8 cellular contexts compared by ENCODE assay signal in genomic region chr9:124040935-124041816, GRCh38. TPM values are rescaled to one million over a fixed set of nuclear protein-coding genes. Genes with fewer than 3 reads are reported as not detected.
DNase-seq lines count a peak whose midpoint lies in the region; ATAC-seq lines count a peak whose summit lies in the region.

No MANE protein-coding gene starts in this region.

- intact Hi-C loops in right cardiac atrium (cut with DNase I), result loop anchor here in 3 of 4 donors (5.0 to 10.0 kb wide), 3 partner anchors 494 to 626 kb away; no protein-coding TSS in a partner anchor
- intact Hi-C loops in sciatic nerve (cut with DNase I), result no loop called here

- H3K27ac Mint-ChIP-seq in activated naive CD4-positive, alpha-beta T cell treated with anti-CD3 and anti-CD28 coated beads, Interleukin-2, amount 50 U/mL, for 24 hours, result no peak overlapping the region

- peaks cover 2% of the 10 kb centered on the region for H3K4me1 ChIP-seq in right cardiac atrium (ENCODE audit: control insufficient read depth, insufficient read depth, low read length)

- H3K27me3 Mint-ChIP-seq in activated naive CD4-positive, alpha-beta T cell treated with anti-CD3 and anti-CD28 coated beads, Interleukin-2, amount 50 U/mL, for 24 hours, result peaks cover 53% of the 10 kb centered on the region

- H3K27me3 ChIP-seq in right cardiac atrium (ENCODE audit: control insufficient read depth, insufficient read depth), result no peaks in the 10 kb centered on the region

- 9% methylated on average over 55 of the region's 55 CpGs for WGBS in right cardiac atrium

- peak overlapping the region; percentile 50 for H3K4me3 ChIP-seq in right cardiac atrium (ENCODE audit: low read length)

- H3K4me3 Mint-ChIP-seq in activated naive CD4-positive, alpha-beta T cell treated with anti-CD3 and anti-CD28 coated beads, Interleukin-2, amount 50 U/mL, for 24 hours, result peak overlapping the region; percentile 4

- ATAC-seq in right cardiac atrium, result peak; percentile 23 to 58
- peak; percentile 31 for ATAC-seq in sciatic nerve
- no peak for ATAC-seq in HG03469 (IDR thresholded peaks at IDR 0.05; ENCODE audit: unreplicated experiment)

- peaks cover 12% of the 10 kb centered on the region for H3K4me1 Mint-ChIP-seq in activated naive CD4-positive, alpha-beta T cell treated with anti-CD3 and anti-CD28 coated beads, Interleukin-2, amount 50 U/mL, for 24 hours

- no peaks in the 10 kb centered on the region for H3K9me3 ChIP-seq in right cardiac atrium (ENCODE audit: control insufficient read depth, low read length)

- DNase-seq in NCI-H2196 (lab: John Stamatoyannopoulos, UW; ENCODE audit: unreplicated experiment), result peak; percentile 34
- DNase-seq in NCI-H2196 treated with DMSO at 0.1 percent for 48 hours (lab: John Stamatoyannopoulos, UW; ENCODE audit: unreplicated experiment), result no peak
- peak; percentile 20 for DNase-seq in NCI-H748 treated with DMSO at 0.1 percent for 48 hours (lab: John Stamatoyannopoulos, UW)
- DNase-seq in right cardiac atrium, result peak; percentile 44 to 85 (median 81)
- DNase-seq in sciatic nerve (ENCODE audit: low spot score), result no peak
- no peak for DNase-seq in Kasumi-1 (lab: John Stamatoyannopoulos, UW)

- no peaks in the 10 kb centered on the region for H3K9me3 Mint-ChIP-seq in activated naive CD4-positive, alpha-beta T cell treated with anti-CD3 and anti-CD28 coated beads, Interleukin-2, amount 50 U/mL, for 24 hours

- H3K27ac ChIP-seq in right cardiac atrium (ENCODE audit: low read length), result no peak overlapping the region

- no peaks in the 10 kb centered on the region for H3K36me3 Mint-ChIP-seq in activated naive CD4-positive, alpha-beta T cell treated with anti-CD3 and anti-CD28 coated beads, Interleukin-2, amount 50 U/mL, for 24 hours

RNA-seq across cellular contexts. Expression of gene LHX2, which starts 29.6 kb away (rescaled TPM):
- under 1 TPM in 1 of 4 donors, not detected in 3; 0.17 TPM for total RNA-seq in right cardiac atrium
- polyA plus RNA-seq in right cardiac atrium, result 0.07 TPM
- not detected for total RNA-seq in sciatic nerve

Comparison
In these comparisons a context has a peak if more than half of its experiments do, and no peak if none do; other contexts are left out.
1. DNase-seq: peak in NCI-H2196 (single experiment), NCI-H748 treated with DMSO at 0.1 percent for 48 hours (single experiment) and right cardiac atrium (3 of 3); none in NCI-H2196 treated with DMSO at 0.1 percent for 48 hours (single experiment), sciatic nerve (single experiment) and Kasumi-1 (0 of 2).